In genomic region chr9:106820866-106821265, GRCh38 we compare ENCODE assay signal across 16 cellular contexts. TPM values are rescaled to one million over a fixed set of nuclear protein-coding genes. Genes with fewer than 3 reads are reported as not detected.
A peak's percentile ranks its signal among the peaks of the same experiment; 100 is the strongest.
DNase-seq lines count a peak whose midpoint lies in the region; ATAC-seq and TF ChIP-seq lines count a peak whose summit lies in the region.
"Had no signal": no experiment of that assay in that cellular context is flagged by ENCODE, and none has a peak within 500 bp of the region (broad histone marks: within the 10 kb centered on the region; RNA-seq: fewer than 3 reads in every experiment).

No MANE protein-coding gene starts in this region.

- TF ChIP-seq CTCF in foreskin keratinocyte (conservative IDR thresholded peaks at IDR 0.05), result no peak

- peak; percentile 69 for DNase-seq in COLO829 (ENCODE audit: low spot score)
- DNase-seq in NCI-H226, result peak; percentile 16
- peak; percentile 57 for DNase-seq in amniotic epithelial cell (ENCODE audit: low read depth)
- peak; percentile 30 to 55 for DNase-seq in foreskin keratinocyte
- DNase-seq: BE2C; C1 segment of cervical spinal cord; Caco-2; CD4-positive, CD25-positive, alpha-beta regulatory T cell; CD8-positive, alpha-beta memory T cell; GOT3; IMR-90; Karpas-422; KBM-7 had no signal

- no peak overlapping the region for H3K27ac ChIP-seq in foreskin keratinocyte

- ATAC-seq in foreskin keratinocyte, result peak; percentile 21
- no peak for ATAC-seq in HG03139 (IDR thresholded peaks at IDR 0.05; ENCODE audit: unreplicated experiment)
- ATAC-seq in HG03135 (IDR thresholded peaks at IDR 0.05; ENCODE audit: unreplicated experiment), result no peak
- no peak for ATAC-seq in HG03460 (IDR thresholded peaks at IDR 0.05; ENCODE audit: unreplicated experiment)

- no peaks in the 10 kb centered on the region for H3K27me3 ChIP-seq in foreskin keratinocyte
- H3K27me3 ChIP-seq: BE2C had no signal

- H3K4me1 ChIP-seq in foreskin keratinocyte, result no peaks in the 10 kb centered on the region
- H3K4me1 ChIP-seq: BE2C, Caco-2 had no signal

RNA-seq across cellular contexts. Expression of gene ZNF462, which starts 42.1 kb away (rescaled TPM):
- total RNA-seq in foreskin keratinocyte, result 19.6 and 22.4 TPM in 2 replicates
- polyA plus RNA-seq in foreskin keratinocyte, result 1.6 and 1.7 TPM in 2 replicates
- polyA plus RNA-seq: CD8-positive, alpha-beta memory T cell had no signal

Comparison
In these comparisons a context has a peak if more than half of its experiments do, and no peak if none do; other contexts are left out.
1. DNase-seq: peak in every context shown above with its lines; median percentile 69 in COLO829; 57 in amniotic epithelial cell; 42 in foreskin keratinocyte; 16 in NCI-H226.